Comparison of ENCODE assay signal across 9 cellular contexts in the genomic region with DNA sequence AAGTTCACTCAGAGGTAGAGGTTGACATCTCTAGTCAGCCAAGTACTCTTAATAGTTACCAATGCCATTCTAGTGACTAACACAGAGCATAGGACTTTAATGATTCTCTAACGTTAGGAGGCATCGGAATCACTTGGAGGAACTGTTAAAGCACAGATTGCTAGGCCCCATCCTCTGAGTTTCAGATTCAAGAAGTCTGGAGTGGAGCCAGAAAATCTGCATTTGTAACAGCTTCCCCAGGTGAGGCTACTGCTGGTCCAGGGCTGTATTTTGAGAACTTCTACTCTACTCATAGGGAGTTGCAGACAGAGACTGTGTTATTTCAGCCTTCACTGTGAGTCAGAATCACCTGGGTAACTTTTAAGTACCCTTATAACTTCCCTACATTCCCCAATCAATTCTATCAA. TPM values are rescaled to one million over a fixed set of nuclear protein-coding genes. Genes with fewer than 3 reads are reported as not detected.
DNase-seq lines count a peak whose midpoint lies in the region; ATAC-seq and TF ChIP-seq lines count a peak whose summit lies in the region.
"Had no signal": no experiment of that assay in that cellular context is flagged by ENCODE, and none has a peak within 500 bp of the region (broad histone marks: within the 10 kb centered on the region; RNA-seq: fewer than 3 reads in every experiment).

No MANE protein-coding gene starts in this region.

- TF ChIP-seq CTCF in coronary artery (IDR thresholded peaks at IDR 0.05) = no peak
- no peak for TF ChIP-seq CTCF in natural killer cell (IDR thresholded peaks at IDR 0.05)
- TF ChIP-seq CTCF in OCI-LY7 (conservative IDR thresholded peaks at IDR 0.05; ENCODE audit: low read length) = no peak

- no peak overlapping the region for H3K4me2 ChIP-seq in OCI-LY7 (ENCODE audit: low read length)

- H3K27me3 ChIP-seq in rectal smooth muscle tissue (ENCODE audit: control insufficient read depth, insufficient read depth, low read length) = no peaks in the 10 kb centered on the region

- no TSS peak for BruUV-seq in OCI-LY7 (replicated peaks; lab: Mats Ljungman, UMichigan)

- ATAC-seq in GM19397 (IDR thresholded peaks at IDR 0.05; ENCODE audit: unreplicated experiment) = peak; percentile 37
- ATAC-seq in HG03103 (IDR thresholded peaks at IDR 0.05; ENCODE audit: low read depth, unreplicated experiment) = peak; percentile 27
- no peak for ATAC-seq in natural killer cell

- H3K27ac ChIP-seq in coronary artery (peak overlapping the region; percentile 28 to 29), rectal smooth muscle tissue (ENCODE audit: low read depth, low read length) (peak overlapping the region; percentile 40), OCI-LY7 (ENCODE audit: low read depth, low read length, poor library complexity, severe bottlenecking) (no peak overlapping the region)

- no peaks in the 10 kb centered on the region for H3K4me1 ChIP-seq in rectal smooth muscle tissue (ENCODE audit: control insufficient read depth, insufficient read depth, low read length)
- peaks cover 23% of the 10 kb centered on the region for H3K4me1 ChIP-seq in OCI-LY7 (ENCODE audit: insufficient read depth, low read length, poor library complexity, severe bottlenecking)

- DNase-seq in coronary artery (ENCODE audit: low spot score) (no peak), natural killer cell (no peak), NCI-H1694 treated with DMSO at 0.1 percent for 48 hours (lab: John Stamatoyannopoulos, UW) (no peak), OCI-LY7 (ENCODE audit: low spot score) (no peak)
- DNase-seq in stimulated activated CD8-positive, alpha-beta memory T cell treated with anti-CD3 and anti-CD28 coated beads, Interleukin-4, amount 100 ng/mL, for 48 hours = no peak

- H3K27me3 Mint-ChIP-seq in natural killer cell (ENCODE audit: low read depth in 2 of 2) = no peaks in the 10 kb centered on the region

- H3K36me3 ChIP-seq in rectal smooth muscle tissue (ENCODE audit: control insufficient read depth, insufficient read depth, low read length) = no peaks in the 10 kb centered on the region
- peaks cover 22% of the 10 kb centered on the region for H3K36me3 ChIP-seq in OCI-LY7 (ENCODE audit: insufficient read depth, low read length)

- intact Hi-C loops in natural killer cell (cut with micrococcal nuclease) (loop anchor here (10.0 kb wide), 1 partner anchor 1494 kb away; a partner anchor contains a TSS), OCI-LY7 (cut with micrococcal nuclease; ENCODE audit: unreplicated experiment) (no loop called here)

- no peak overlapping the region for H3K9ac ChIP-seq in rectal smooth muscle tissue (ENCODE audit: low read length)

- peaks cover 38 to 41% of the 10 kb centered on the region in 2 donors for H3K4me1 Mint-ChIP-seq in natural killer cell

- H2AFZ ChIP-seq in OCI-LY7 (ENCODE audit: low read length) = no peak overlapping the region

- no peak overlapping the region for H3K4me3 Mint-ChIP-seq in natural killer cell

- H3K9me2 ChIP-seq in OCI-LY7 (ENCODE audit: insufficient read depth, low read length) = no peaks in the 10 kb centered on the region

- POLR2A ChIA-PET in OCI-LY7 (lab: Charles Lee) = interaction anchor here (0.7 to 2.0 kb wide), 6 partner anchors 11 to 81 kb away, joined by 3 to 6 read pairs (median 6); no protein-coding TSS in a partner anchor

- H3K9me3 ChIP-seq in OCI-LY7 (ENCODE audit: low read length) = no peaks in the 10 kb centered on the region

- no peaks in the 10 kb centered on the region for H3K9me3 Mint-ChIP-seq in natural killer cell

- H3K79me2 ChIP-seq in OCI-LY7 (ENCODE audit: insufficient read depth, low read depth, low read length) = peaks cover 50% of the 10 kb centered on the region; the same call in 1 of the 2 replicates

- CTCF ChIA-PET in OCI-LY7 (lab: Charles Lee; ENCODE audit: unreplicated experiment) = no interaction called here

- no peaks in the 10 kb centered on the region for H3K36me3 Mint-ChIP-seq in natural killer cell

- H3K4me3 ChIP-seq in coronary artery (no peak overlapping the region), rectal smooth muscle tissue (ENCODE audit: low read length) (no peak overlapping the region), OCI-LY7 (ENCODE audit: low read depth, low read length, poor library complexity, severe bottlenecking) (no peak overlapping the region)
- H3K4me3 ChIP-seq: skin epidermis had no signal

- H3K27ac Mint-ChIP-seq in natural killer cell = peak overlapping the region in 1 of 2 donors; percentile 57

- peaks cover 7% of the 10 kb centered on the region; the same call in 1 of the 2 replicates for H4K20me1 ChIP-seq in OCI-LY7 (ENCODE audit: insufficient read depth, low read length)

RNA-seq across cellular contexts. Expression of a gene that starts 5.7 kb away (rescaled TPM):
- total RNA-seq in natural killer cell = 10 to 100 TPM; 41.0 to 43.1 (median 41.1) TPM
- total RNA-seq in OCI-LY7 (2014; rRNA removed; shearing (Covaris generic)) = 12.7 and 14.0 TPM in 2 replicates
- 16.3 and 20.8 TPM in 2 replicates for total RNA-seq in OCI-LY7 (2022)

Comparison
In these comparisons a context has a peak if more than half of its experiments do, and no peak if none do; other contexts are left out.
1. ATAC-seq: peak in GM19397 (single experiment) and HG03103 (single experiment); none in natural killer cell (0 of 3).